20 cellular contexts compared by ENCODE assay signal in genomic region chr22:35219012-35219411, GRCh38. TPM values are rescaled to one million over a fixed set of nuclear protein-coding genes. Genes with fewer than 3 reads are reported as not detected.
A peak's percentile ranks its signal among the peaks of the same experiment; 100 is the strongest.
DNase-seq lines count a peak whose midpoint lies in the region; ATAC-seq, FAIRE-seq and TF ChIP-seq lines count a peak whose summit lies in the region.
"Had no signal": no experiment of that assay in that cellular context is flagged by ENCODE, and none has a peak within 500 bp of the region (broad histone marks: within the 10 kb centered on the region; RNA-seq: fewer than 3 reads in every experiment).

No MANE protein-coding gene starts in this region.

- no peak overlapping the region for H2BK5ac ChIP-seq in trophoblast cell (ENCODE audit: low read depth, low read length, poor library complexity)

- H3K14ac ChIP-seq in trophoblast cell (ENCODE audit: low read length): no peak overlapping the region

- peaks cover 5% of the 10 kb centered on the region for H3K4me1 Mint-ChIP-seq in chondrocyte (ENCODE audit: low read depth)
- H3K4me1 Mint-ChIP-seq: activated CD4-positive, alpha-beta memory T cell treated with anti-CD3 and anti-CD28 coated beads, Interleukin-2, amount 10 ng/mL, durations not matched to agents 7 days and 5 days had no signal

- no peak overlapping the region for H3K4me3 Mint-ChIP-seq in chondrocyte (ENCODE audit: unreplicated experiment)
- H3K4me3 Mint-ChIP-seq: activated CD4-positive, alpha-beta memory T cell treated with anti-CD3 and anti-CD28 coated beads, Interleukin-2, amount 10 ng/mL, durations not matched to agents 7 days and 5 days; CD8-positive, alpha-beta T cell; natural killer cell treated with Interleukin-12 subunit alpha and Interleukin-12 subunit beta and Interleukin-15 and Interleukin-18, amount 100 ng/mL, for 72 hours had no signal

- no peak overlapping the region for H2AK5ac ChIP-seq in trophoblast cell (ENCODE audit: low read length)

- no peak overlapping the region for H3K4ac ChIP-seq in trophoblast cell (ENCODE audit: low read depth, low read length)

- no peaks in the 10 kb centered on the region for H3F3A ChIP-seq in PC-9 (ENCODE audit: insufficient read depth, low read depth)

- H4K8ac ChIP-seq in trophoblast cell (ENCODE audit: low read depth, low read length): no peak overlapping the region

- no peaks in the 10 kb centered on the region for H3K27me3 ChIP-seq in trophoblast cell (ENCODE audit: insufficient read depth, low read length)
- peaks cover 11% of the 10 kb centered on the region; the same call in 1 of the 2 replicates for H3K27me3 ChIP-seq in PC-9 (ENCODE audit: insufficient read depth, low read depth)
- H3K27me3 ChIP-seq: SJCRH30, upper lobe of left lung had no signal

- H3K9ac ChIP-seq in trophoblast cell (ENCODE audit: low read length): no peak overlapping the region

- peak; percentile 58 for FAIRE-seq in RCC 7860 (lab: Jason Lieb, UNC)

- peaks cover 7% of the 10 kb centered on the region for H3K9me3 Mint-ChIP-seq in chondrocyte (ENCODE audit: low read depth)
- H3K9me3 Mint-ChIP-seq: activated CD4-positive, alpha-beta memory T cell treated with anti-CD3 and anti-CD28 coated beads, Interleukin-2, amount 10 ng/mL, durations not matched to agents 7 days and 5 days; CD8-positive, alpha-beta T cell; natural killer cell treated with Interleukin-12 subunit alpha and Interleukin-12 subunit beta and Interleukin-15 and Interleukin-18, amount 100 ng/mL, for 72 hours had no signal

- H2BK120ac ChIP-seq in trophoblast cell (ENCODE audit: insufficient read depth, low read length, poor library complexity): no peak overlapping the region

- H3K4me2 ChIP-seq in trophoblast cell (ENCODE audit: low read length): no peak overlapping the region
- no peak overlapping the region for H3K4me2 ChIP-seq in PC-9

- no peaks in the 10 kb centered on the region for H3K79me1 ChIP-seq in trophoblast cell (ENCODE audit: low read length)

- H3K36me3 Mint-ChIP-seq in chondrocyte (ENCODE audit: low read depth): no peaks in the 10 kb centered on the region
- H3K36me3 Mint-ChIP-seq: CD8-positive, alpha-beta T cell; natural killer cell treated with Interleukin-12 subunit alpha and Interleukin-12 subunit beta and Interleukin-15 and Interleukin-18, amount 100 ng/mL, for 72 hours had no signal

- no TSS peak for BruUV-seq in PC-9 (replicated peaks; lab: Mats Ljungman, UMichigan)

- H3K18ac ChIP-seq in trophoblast cell (ENCODE audit: low read length): no peak overlapping the region

- H3K9me3 ChIP-seq in trophoblast cell (ENCODE audit: insufficient read depth, low read depth, low read length): peaks cover 3% of the 10 kb centered on the region
- no peaks in the 10 kb centered on the region; the same call in 1 of the 2 replicates for H3K9me3 ChIP-seq in PC-9 (ENCODE audit: insufficient read depth, low read depth)
- H3K9me3 ChIP-seq: SJCRH30 had no signal

- H3K36me3 ChIP-seq in trophoblast cell (ENCODE audit: control insufficient read depth in 1 of 2, insufficient read depth in 2 of 2, low read length in 2 of 2) (no peaks in the 10 kb centered on the region), PC-9 (ENCODE audit: low read depth) (no peaks in the 10 kb centered on the region)
- H3K36me3 ChIP-seq: heart right ventricle, SJCRH30, upper lobe of left lung had no signal

- no peaks in the 10 kb centered on the region for H4K20me1 ChIP-seq in PC-9 (ENCODE audit: insufficient read depth)

- no peak overlapping the region for H3K27ac ChIP-seq in trophoblast cell (ENCODE audit: low read depth, low read length)
- H3K27ac ChIP-seq in PC-9: no peak overlapping the region
- H3K27ac ChIP-seq: heart right ventricle, SJCRH30, upper lobe of left lung had no signal

- H3K79me2 ChIP-seq in trophoblast cell (ENCODE audit: control insufficient read depth, insufficient read depth, low read length, poor library complexity) (no peaks in the 10 kb centered on the region), PC-9 (ENCODE audit: low read depth) (no peaks in the 10 kb centered on the region)

- H2BK12ac ChIP-seq in trophoblast cell (ENCODE audit: low read length): no peak overlapping the region

- peaks cover 22% of the 10 kb centered on the region for H3K27me3 Mint-ChIP-seq in chondrocyte (ENCODE audit: low read depth)

- no peak overlapping the region for H4K91ac ChIP-seq in trophoblast cell (ENCODE audit: low read depth, low read length)

- H3K4me1 ChIP-seq in trophoblast cell (ENCODE audit: control insufficient read depth in 1 of 2, insufficient read depth in 2 of 2, low read length in 2 of 2) (no peaks in the 10 kb centered on the region), PC-9 (replicated peaks; ENCODE audit: insufficient read depth) (no peaks in the 10 kb centered on the region)
- H3K4me1 ChIP-seq: heart right ventricle, SJCRH30, upper lobe of left lung had no signal

- no peak overlapping the region for H3K27ac Mint-ChIP-seq in chondrocyte (ENCODE audit: unreplicated experiment)
- H3K27ac Mint-ChIP-seq: activated CD4-positive, alpha-beta memory T cell treated with anti-CD3 and anti-CD28 coated beads, Interleukin-2, amount 10 ng/mL, durations not matched to agents 7 days and 5 days; CD8-positive, alpha-beta T cell; natural killer cell treated with Interleukin-12 subunit alpha and Interleukin-12 subunit beta and Interleukin-15 and Interleukin-18, amount 100 ng/mL, for 72 hours had no signal

- POLR2A ChIA-PET in PC-9 (lab: Charles Lee; ENCODE audit: unreplicated experiment): no interaction called here

- TF ChIP-seq CTCF in PC-9 (conservative IDR thresholded peaks at IDR 0.05): no peak
- TF ChIP-seq CTCF in chondrocyte (IDR thresholded peaks at IDR 0.05): no peak

- no peak overlapping the region for H4K12ac ChIP-seq in trophoblast cell (ENCODE audit: low read depth, low read length)

- no CpG with 5 or more reads among the region's 3 CpGs for WGBS in trophoblast cell (ENCODE audit: extremely low coverage, insufficient coverage, insufficient read length)

- no peaks in the 10 kb centered on the region for H3K9me2 ChIP-seq in PC-9 (ENCODE audit: insufficient read depth)

- CTCF ChIA-PET in PC-9 (lab: Charles Lee): no interaction called here

- H3K23ac ChIP-seq in trophoblast cell (ENCODE audit: low read length): no peak overlapping the region

- peak; percentile 85 for DNase-seq in EH (ENCODE audit: low read depth)
- peak; percentile 72 for DNase-seq in RCC 7860 (ENCODE audit: low spot score)
- DNase-seq in dedifferentiated amniotic fluid mesenchymal stem cell (ENCODE audit: extremely low spot score): peak; percentile 19
- DNase-seq in trophoblast cell: peak; percentile 31 to 67
- no peak for DNase-seq in PC-9
- no peak for DNase-seq in NCI-H510A (lab: John Stamatoyannopoulos, UW)
- DNase-seq in chondrocyte (ENCODE audit: low spot score): no peak
- DNase-seq: activated CD4-positive, alpha-beta memory T cell treated with anti-CD3 and anti-CD28 coated beads, Interleukin-2, amount 10 ng/mL, durations not matched to agents 7 days and 5 days; activated effector memory CD4-positive, alpha-beta T cell treated with Interleukin-2 at 50 U/mL for 16 hours; CD8-positive, alpha-beta T cell; GF-D8; H7; heart right ventricle; left ventricle myocardium superior; NCI-H82; SJCRH30; stimulated activated CD4-positive, alpha-beta T cell treated with anti-CD3 and anti-CD28 coated beads, Interleukin-1b, Interleukin-23, amount 100 ng/mL, for 48 hours; upper lobe of left lung had no signal

- H2AFZ ChIP-seq in trophoblast cell (ENCODE audit: insufficient read depth, low read length, poor library complexity) (no peak overlapping the region), PC-9 (no peak overlapping the region)

- no peak for ATAC-seq in GM21367 (IDR thresholded peaks at IDR 0.05; ENCODE audit: unreplicated experiment)
- ATAC-seq: CD8-positive, alpha-beta T cell; heart right ventricle; left ventricle myocardium superior; natural killer cell treated with Interleukin-12 subunit alpha and Interleukin-12 subunit beta and Interleukin-15 and Interleukin-18, amount 100 ng/mL, for 72 hours had no signal

- H3K4me3 ChIP-seq in trophoblast cell (ENCODE audit: low read depth, low read length) (no peak overlapping the region), PC-9 (no peak overlapping the region)
- H3K4me3 ChIP-seq: heart right ventricle, SJCRH30, upper lobe of left lung had no signal

- intact Hi-C loops in PC-9 (cut with micrococcal nuclease; ENCODE audit: unreplicated experiment): no loop called here

RNA-seq across cellular contexts. Expression of gene HMGXB4, which starts 38.3 kb away (rescaled TPM):
- polyA plus RNA-seq in trophoblast cell (2013): 22.9 and 23.8 TPM in 2 replicates
- total RNA-seq in PC-9 (2021) (29.2 and 31.1 TPM in 2 replicates), chondrocyte (18.0 to 22.1 TPM (median 18.9 TPM) in 3 replicates)

Comparison
In these comparisons a context has a peak if more than half of its experiments do, and no peak if none do; other contexts are left out.
1. DNase-seq: peak in EH (single experiment), RCC 7860 (single experiment), dedifferentiated amniotic fluid mesenchymal stem cell (single experiment) and trophoblast cell (2 of 2); none in PC-9 (0 of 2), NCI-H510A (single experiment) and chondrocyte (single experiment).